Comparison of ENCODE assay signal across 27 cellular contexts in the genomic region with DNA sequence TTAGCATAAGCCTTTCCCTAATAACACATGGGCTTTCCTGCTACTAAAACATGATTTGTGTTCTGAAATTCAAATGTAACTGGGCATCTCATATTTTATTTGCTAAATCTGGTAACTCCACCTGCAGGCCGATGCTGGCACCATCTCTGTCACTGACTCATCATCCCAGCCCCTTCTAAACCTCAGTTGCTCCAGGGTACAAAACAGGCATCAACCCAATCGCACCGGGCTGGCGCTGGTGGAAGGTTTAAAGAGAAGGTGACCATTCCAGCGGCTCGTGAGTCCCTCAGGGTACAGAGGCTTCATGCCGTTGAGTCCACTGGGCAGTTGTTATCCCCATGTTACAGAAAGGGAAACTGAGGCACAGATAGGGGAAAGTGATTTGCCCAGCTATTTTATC. TPM values are rescaled to one million over a fixed set of nuclear protein-coding genes. Genes with fewer than 3 reads are reported as not detected.
A peak's percentile ranks its signal among the peaks of the same experiment; 100 is the strongest.
DNase-seq lines count a peak whose midpoint lies in the region; ATAC-seq, FAIRE-seq and TF ChIP-seq lines count a peak whose summit lies in the region.
"Had no signal": no experiment of that assay in that cellular context is flagged by ENCODE, and none has a peak within 500 bp of the region (broad histone marks: within the 10 kb centered on the region; RNA-seq: fewer than 3 reads in every experiment).

No MANE protein-coding gene starts in this region.

- H3K4me2 ChIP-seq in PC-3 (ENCODE audit: low read length): no peak overlapping the region

- BruUV-seq in PC-3 (replicated peaks; lab: Mats Ljungman, UMichigan): no TSS peak

- H3K4me1 Mint-ChIP-seq in stimulated activated effector memory CD8-positive, alpha-beta T cell treated with anti-CD3 and anti-CD28 coated beads, Interleukin-12 subunit alpha, Interleukin-12 subunit beta, amount 100 ng/mL, for 72 hours: no peaks in the 10 kb centered on the region
- H3K4me1 Mint-ChIP-seq: B cell had no signal

- POLR2A ChIA-PET in HEK293 (lab: Yijun Ruan, JAX): no interaction called here
- POLR2A ChIA-PET in PC-3 (lab: Charles Lee; ENCODE audit: unreplicated experiment): no interaction called here

- no peaks in the 10 kb centered on the region for H3K9me3 Mint-ChIP-seq in stimulated activated effector memory CD8-positive, alpha-beta T cell treated with anti-CD3 and anti-CD28 coated beads, Interleukin-12 subunit alpha, Interleukin-12 subunit beta, amount 100 ng/mL, for 72 hours
- H3K9me3 Mint-ChIP-seq: CD8-positive, alpha-beta T cell; T-helper 1 cell treated with Interleukin-12 subunit alpha and Interleukin-12 subunit beta and Interleukin-4 antibody, amounts not matched to agents 30 μg/mL and 1 μg/mL, for 36 hours had no signal

- no peak overlapping the region for H3K27ac ChIP-seq in HEK293 (ENCODE audit: extremely low read depth, low read depth, low read length)
- H3K27ac ChIP-seq in PC-3 (ENCODE audit: low read length): no peak overlapping the region
- H3K27ac ChIP-seq: C4-2B, Peyer's patch, SK-N-MC had no signal

- H4K20me1 ChIP-seq in PC-3 (ENCODE audit: low read length): no peaks in the 10 kb centered on the region

- no peaks in the 10 kb centered on the region for H3K9me2 ChIP-seq in PC-3 (replicated peaks; ENCODE audit: low read length)

- CTCF ChIA-PET in HEK293 (lab: Yijun Ruan, JAX) (no interaction called here), PC-3 (lab: Charles Lee) (no interaction called here)

- H2AFZ ChIP-seq in PC-3 (ENCODE audit: low read length): no peak overlapping the region

- DNase-seq in D721Med (ENCODE audit: insufficient read length, low spot score): no peak
- peak; percentile 18 for DNase-seq in PC-3
- DNase-seq in epithelial cell of esophagus (ENCODE audit: low read depth): peak; percentile 13
- DNase-seq in SW 1271 (lab: John Stamatoyannopoulos, UW): no peak
- DNase-seq in stimulated activated effector memory CD8-positive, alpha-beta T cell treated with anti-CD3 and anti-CD28 coated beads, Interleukin-12 subunit alpha, Interleukin-12 subunit beta, amount 100 ng/mL, for 72 hours (ENCODE audit: low spot score in 2 of 2): no peak
- DNase-seq in GDM1 (lab: John Stamatoyannopoulos, UW): no peak
- DNase-seq: Caco-2; CD8-positive, alpha-beta T cell; DMS 273 treated with DMSO at 0.1 percent for 48 hours; DMS79 treated with DMSO at 0.1 percent for 48 hours; GOT3; HCEC 1CT; Karpas-422; MV-4-11; NCI-H2029; NCI-H446; NCI-H524 treated with DMSO at 0.1 percent for 48 hours; NCI-H82; Peyer's patch; SIG-M5 had no signal

- H3K79me2 ChIP-seq in PC-3 (ENCODE audit: low read length): no peaks in the 10 kb centered on the region

- H3K27ac Mint-ChIP-seq in stimulated activated effector memory CD8-positive, alpha-beta T cell treated with anti-CD3 and anti-CD28 coated beads, Interleukin-12 subunit alpha, Interleukin-12 subunit beta, amount 100 ng/mL, for 72 hours: no peak overlapping the region
- H3K27ac Mint-ChIP-seq: B cell; CD8-positive, alpha-beta T cell; T-helper 1 cell treated with Interleukin-12 subunit alpha and Interleukin-12 subunit beta and Interleukin-4 antibody, amounts not matched to agents 30 μg/mL and 1 μg/mL, for 36 hours had no signal

- H3K9me3 ChIP-seq in HEK293 (ENCODE audit: control insufficient read depth, insufficient read depth, low read depth, low read length) (no peaks in the 10 kb centered on the region), PC-3 (ENCODE audit: low read length) (no peaks in the 10 kb centered on the region)
- H3K9me3 ChIP-seq: Caco-2, Peyer's patch had no signal

- ATAC-seq in PC-3 (no peak), GM19395 (IDR thresholded peaks at IDR 0.05; ENCODE audit: unreplicated experiment) (no peak)
- no peak for ATAC-seq in stimulated activated effector memory CD8-positive, alpha-beta T cell treated with anti-CD3 and anti-CD28 coated beads, Interleukin-12 subunit alpha, Interleukin-12 subunit beta, amount 100 ng/mL, for 72 hours
- ATAC-seq: CD8-positive, alpha-beta T cell had no signal

- TF ChIP-seq CTCF in D721Med (IDR thresholded peaks at IDR 0.05; ENCODE audit: insufficient read depth, missing control alignments) (peak; percentile 7), HEK293 (tag by site-specific recombination; IDR thresholded peaks at IDR 0.05) (no peak), PC-3 (conservative IDR thresholded peaks at IDR 0.05; ENCODE audit: low read depth, low read length) (no peak; the same call in 1 of the 2 replicates), epithelial cell of esophagus (IDR thresholded peaks at IDR 0.05; ENCODE audit: insufficient read depth, low read depth, low read length, missing control alignments) (peak; percentile 12)

- H3K4me3 Mint-ChIP-seq in stimulated activated effector memory CD8-positive, alpha-beta T cell treated with anti-CD3 and anti-CD28 coated beads, Interleukin-12 subunit alpha, Interleukin-12 subunit beta, amount 100 ng/mL, for 72 hours: no peak overlapping the region
- H3K4me3 Mint-ChIP-seq: B cell; CD8-positive, alpha-beta T cell; T-helper 1 cell treated with Interleukin-12 subunit alpha and Interleukin-12 subunit beta and Interleukin-4 antibody, amounts not matched to agents 30 μg/mL and 1 μg/mL, for 36 hours had no signal

- no peaks in the 10 kb centered on the region for H3K4me1 ChIP-seq in HEK293 (ENCODE audit: control insufficient read depth, insufficient read depth, low read length)
- H3K4me1 ChIP-seq in PC-3 (ENCODE audit: insufficient read depth, low read length): no peaks in the 10 kb centered on the region
- H3K4me1 ChIP-seq: Peyer's patch had no signal

- intact Hi-C loops in PC-3 (cut with micrococcal nuclease): no loop called here

- H3F3A ChIP-seq in PC-3 (ENCODE audit: low read length, unreplicated experiment): no peaks in the 10 kb centered on the region

- H3K27me3 ChIP-seq in PC-3 (ENCODE audit: low read length): no peaks in the 10 kb centered on the region
- H3K27me3 ChIP-seq: Peyer's patch had no signal

- H3K4me3 ChIP-seq in HEK293 (ENCODE audit: low read depth, low read length) (no peak overlapping the region), PC-3 (ENCODE audit: low read length) (no peak overlapping the region), epithelial cell of esophagus (ENCODE audit: low read length) (no peak overlapping the region)
- H3K4me3 ChIP-seq: Peyer's patch, SK-N-MC had no signal

- H3K36me3 ChIP-seq in HEK293 (ENCODE audit: control insufficient read depth in 2 of 2, insufficient read depth in 1 of 2, low read length in 2 of 2) (no peaks in the 10 kb centered on the region), PC-3 (ENCODE audit: low read depth, low read length) (no peaks in the 10 kb centered on the region)
- H3K36me3 ChIP-seq: Peyer's patch had no signal

- H3K9ac ChIP-seq in PC-3 (ENCODE audit: low read length): no peak overlapping the region

- no peaks in the 10 kb centered on the region for H3K36me3 Mint-ChIP-seq in stimulated activated effector memory CD8-positive, alpha-beta T cell treated with anti-CD3 and anti-CD28 coated beads, Interleukin-12 subunit alpha, Interleukin-12 subunit beta, amount 100 ng/mL, for 72 hours
- H3K36me3 Mint-ChIP-seq: CD8-positive, alpha-beta T cell had no signal

- FAIRE-seq in D721Med (lab: Jason Lieb, UNC): no peak
- FAIRE-seq: GM18507 had no signal

TF ChIP-seq in HEK293, 187 proteins besides CTCF, POLR2A, EP300 and RAD21:
- no peak for TF ChIP-seq ZNF223 (tag by site-specific recombination; IDR thresholded peaks at IDR 0.05)
- TF ChIP-seq, protein P1, sequence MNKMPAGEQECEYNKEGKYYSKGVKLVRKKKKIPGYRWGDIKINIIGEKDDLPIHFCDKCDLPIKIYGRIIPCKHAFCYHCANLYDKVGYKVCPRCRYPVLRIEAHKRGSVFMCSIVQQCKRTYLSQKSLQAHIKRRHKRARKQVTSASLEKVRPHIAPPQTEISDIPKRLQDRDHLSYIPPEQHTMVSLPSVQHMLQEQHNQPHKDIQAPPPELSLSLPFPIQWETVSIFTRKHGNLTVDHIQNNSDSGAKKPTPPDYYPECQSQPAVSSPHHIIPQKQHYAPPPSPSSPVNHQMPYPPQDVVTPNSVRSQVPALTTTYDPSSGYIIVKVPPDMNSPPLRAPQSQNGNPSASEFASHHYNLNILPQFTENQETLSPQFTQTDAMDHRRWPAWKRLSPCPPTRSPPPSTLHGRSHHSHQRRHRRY (tag by site-specific recombination; IDR thresholded peaks at IDR 0.05): no peak
- peak; percentile 10; the same call in 1 of the 2 replicates for TF ChIP-seq ZNF654 (tag by site-specific recombination; IDR thresholded peaks at IDR 0.05; ENCODE audit: low read depth)
- no peak for TF ChIP-seq ZNF610 (tag by site-specific recombination; IDR thresholded peaks at IDR 0.05; ENCODE audit: borderline replicate concordance)
- no peak for TF ChIP-seq ZNF2 (tag by site-specific recombination; IDR thresholded peaks at IDR 0.05)
TF ChIP-seq in HEK293: peak in this region for 1.

RNA-seq across cellular contexts. Expression of a gene that starts 27.1 kb away (rescaled TPM):
- 18.8 and 22.8 TPM in 2 replicates for total RNA-seq in PC-3 (2014; rRNA removed)
- total RNA-seq: B cell; CD8-positive, alpha-beta T cell had no signal

RNA-seq across cellular contexts. Expression of a gene that starts 48.3 kb away (rescaled TPM):
- total RNA-seq in PC-3 (2014; rRNA removed): not detected in 2 replicates
- total RNA-seq: B cell; CD8-positive, alpha-beta T cell had no signal

Comparison
In these comparisons a context has a peak if more than half of its experiments do, and no peak if none do; other contexts are left out.
1. DNase-seq: peak in PC-3 (single experiment) and epithelial cell of esophagus (single experiment); none in D721Med (single experiment), SW 1271 (0 of 2), stimulated activated effector memory CD8-positive, alpha-beta T cell treated with anti-CD3 and anti-CD28 coated beads, Interleukin-12 subunit alpha, Interleukin-12 subunit beta, amount 100 ng/mL, for 72 hours (0 of 2) and GDM1 (single experiment).
2. CTCF ChIP-seq: peak in D721Med (single experiment) and epithelial cell of esophagus (single experiment); none in HEK293 (single experiment) and PC-3 (single experiment).